Comparison of ENCODE assay signal across 17 cellular contexts in genomic region chr11:76694664-76695063, GRCh38. TPM values are rescaled to one million over a fixed set of nuclear protein-coding genes. Genes with fewer than 3 reads are reported as not detected.
DNase-seq lines count a peak whose midpoint lies in the region; ATAC-seq, FAIRE-seq and TF ChIP-seq lines count a peak whose summit lies in the region.
"Had no signal": no experiment of that assay in that cellular context is flagged by ENCODE, and none has a peak within 500 bp of the region (broad histone marks: within the 10 kb centered on the region; RNA-seq: fewer than 3 reads in every experiment).

No MANE protein-coding gene starts in this region.

- H3K4me2 ChIP-seq in A549, result 0 out of 3 replicates have a peak overlapping the region, but pooled peaks have one; percentile 6
- H3K4me2 ChIP-seq in astrocyte (ENCODE audit: low read length), result no peak overlapping the region
- H3K4me2 ChIP-seq: neural progenitor cell had no signal

- no peak for TF ChIP-seq CTCF in A549 (IDR thresholded peaks at IDR 0.05)
- no peak for TF ChIP-seq CTCF in astrocyte (IDR thresholded peaks at IDR 0.05; ENCODE audit: insufficient read depth, low read depth, low read length)

- TF ChIP-seq RAD21 in A549 (conservative IDR thresholded peaks at IDR 0.05 in 1 of 2, IDR thresholded peaks at IDR 0.05 in 1 of 2), result no peak

- DNase-seq in A549 (ENCODE audit: low read depth in 1 of 2, low spot score in 1 of 2), result peak in 1 of 2 experiments; percentile 31
- DNase-seq in H54 (ENCODE audit: insufficient read length, low spot score), result peak; percentile 81
- DNase-seq in astrocyte (ENCODE audit: low read depth), result peak; percentile 73
- DNase-seq in fibroblast of the conjunctiva (ENCODE audit: low read depth), result peak; percentile 44
- DNase-seq in germinal center (ENCODE audit: low spot score), result no peak
- no peak for DNase-seq in cerebellar cortex (ENCODE audit: low spot score)
- DNase-seq in GM12891 (ENCODE audit: insufficient read length, low spot score), result no peak
- DNase-seq in activated T-cell treated with anti-CD3 and anti-CD28 coated beads, Interleukin-2, amount 50 U/mL, for 72 hours, result no peak
- DNase-seq: activated CD4-positive, CD25-positive, alpha-beta regulatory T cell; activated naive CD4-positive, alpha-beta T cell treated with anti-CD3 and anti-CD28 coated beads, Interleukin-2, amount 50 U/mL, for 16 hours; esophagus squamous epithelium; NCI-H1417; NCI-H446 treated with DMSO at 0.1 percent for 48 hours; small intestine had no signal

- peak overlapping the region; percentile 38 to 61; a peak in 2 of 6 replicates for H3K27ac ChIP-seq in A549
- H3K27ac ChIP-seq in astrocyte (ENCODE audit: low read depth, low read length), result no peak overlapping the region
- H3K27ac ChIP-seq: esophagus squamous epithelium, neural progenitor cell had no signal

- H3K27me3 ChIP-seq in astrocyte (ENCODE audit: insufficient read depth, low read length), result no peaks in the 10 kb centered on the region
- H3K27me3 ChIP-seq: neural progenitor cell had no signal

- POLR2A ChIA-PET in A549 (lab: Yijun Ruan, JAX), result no interaction called here

- no peaks in the 10 kb centered on the region for H4K20me1 ChIP-seq in astrocyte (ENCODE audit: insufficient read depth, low read length)

- no peak overlapping the region for H3K27ac Mint-ChIP-seq in astrocyte (ENCODE audit: unreplicated experiment)
- no peak overlapping the region for H3K27ac Mint-ChIP-seq in activated T-cell treated with anti-CD3 and anti-CD28 coated beads, Interleukin-2, amount 50 U/mL, for 72 hours
- H3K27ac Mint-ChIP-seq: neural progenitor cell had no signal

- ATAC-seq in A549, result peak in 1 of 2 experiments; percentile 33; a peak in 1 of 6 replicates
- no peak for ATAC-seq in activated T-cell treated with anti-CD3 and anti-CD28 coated beads, Interleukin-2, amount 50 U/mL, for 72 hours (replicated peaks in 1 of 2)

- no peak overlapping the region for H3K4me3 ChIP-seq in A549
- no peak overlapping the region for H3K4me3 ChIP-seq in astrocyte (ENCODE audit: insufficient read depth, low read depth, low read length)
- H3K4me3 ChIP-seq: esophagus squamous epithelium, neural progenitor cell had no signal

- CTCF ChIA-PET in A549 (lab: Yijun Ruan, JAX), result interaction anchor here (0.6 to 2.4 kb wide), 8 partner anchors 13 to 1557 kb away, joined by 3 to 10 read pairs (median 4); no protein-coding TSS in a partner anchor

- H3K9ac ChIP-seq in astrocyte (ENCODE audit: low read length), result no peak overlapping the region
- H3K9ac ChIP-seq: neural progenitor cell had no signal

- TF ChIP-seq EP300 in A549 (IDR thresholded peaks at IDR 0.05), result no peak

- no peak for FAIRE-seq in A549 (lab: Jason Lieb, UNC)
- FAIRE-seq in H54 (lab: Jason Lieb, UNC), result no peak
- peak; percentile 50 for FAIRE-seq in astrocyte (lab: Jason Lieb, UNC)
- FAIRE-seq in GM12891 (lab: Jason Lieb, UNC), result no peak
- FAIRE-seq: colon, small intestine had no signal

- H3K4me1 ChIP-seq in A549 (peaks cover 21% of the 10 kb centered on the region), astrocyte (ENCODE audit: insufficient read depth, low read length) (peaks cover 17% of the 10 kb centered on the region)
- H3K4me1 ChIP-seq: esophagus squamous epithelium had no signal

- no peak overlapping the region for H2AFZ ChIP-seq in astrocyte (ENCODE audit: low read depth, low read length)
- H2AFZ ChIP-seq: neural progenitor cell had no signal

- no peak overlapping the region for H3K4me3 Mint-ChIP-seq in astrocyte (ENCODE audit: unreplicated experiment)
- H3K4me3 Mint-ChIP-seq in activated T-cell treated with anti-CD3 and anti-CD28 coated beads, Interleukin-2, amount 50 U/mL, for 72 hours, result no peak overlapping the region
- H3K4me3 Mint-ChIP-seq: neural progenitor cell had no signal

- H3K9me3 ChIP-seq in A549 (no peaks in the 10 kb centered on the region), astrocyte (ENCODE audit: insufficient read depth, low read depth, low read length) (no peaks in the 10 kb centered on the region)
- H3K9me3 ChIP-seq: esophagus squamous epithelium had no signal

- no peak for TF ChIP-seq POLR2A in A549 (IDR thresholded peaks at IDR 0.05; ENCODE audit: low read length)
- TF ChIP-seq POLR2A in H54 (IDR thresholded peaks at IDR 0.05; ENCODE audit: low read depth, low read length), result no peak
- no peak for TF ChIP-seq POLR2A in GM12891 (IDR thresholded peaks at IDR 0.05; ENCODE audit: low read depth, low read length)

- peaks cover 18% of the 10 kb centered on the region for H3K4me1 Mint-ChIP-seq in astrocyte (ENCODE audit: low read depth, unreplicated experiment)
- H3K4me1 Mint-ChIP-seq in activated T-cell treated with anti-CD3 and anti-CD28 coated beads, Interleukin-2, amount 50 U/mL, for 72 hours (ENCODE audit: low read depth), result no peaks in the 10 kb centered on the region

- H3K36me3 ChIP-seq in astrocyte (ENCODE audit: insufficient read depth, low read length), result no peaks in the 10 kb centered on the region
- H3K36me3 ChIP-seq: esophagus squamous epithelium, neural progenitor cell had no signal

- no peaks in the 10 kb centered on the region for H3K36me3 Mint-ChIP-seq in astrocyte (ENCODE audit: low read depth, unreplicated experiment)
- no peaks in the 10 kb centered on the region for H3K36me3 Mint-ChIP-seq in activated T-cell treated with anti-CD3 and anti-CD28 coated beads, Interleukin-2, amount 50 U/mL, for 72 hours (ENCODE audit: insufficient read depth in 2 of 2)
- H3K36me3 Mint-ChIP-seq: neural progenitor cell had no signal

- H3K79me2 ChIP-seq in astrocyte (ENCODE audit: insufficient read depth, low read length), result no peaks in the 10 kb centered on the region

- H3K9me3 Mint-ChIP-seq in astrocyte (ENCODE audit: unreplicated experiment), result no peaks in the 10 kb centered on the region
- H3K9me3 Mint-ChIP-seq in activated T-cell treated with anti-CD3 and anti-CD28 coated beads, Interleukin-2, amount 50 U/mL, for 72 hours, result no peaks in the 10 kb centered on the region
- H3K9me3 Mint-ChIP-seq: neural progenitor cell had no signal

- peaks cover 29% of the 10 kb centered on the region for H3K27me3 Mint-ChIP-seq in astrocyte (ENCODE audit: low read depth, unreplicated experiment)
- H3K27me3 Mint-ChIP-seq in activated T-cell treated with anti-CD3 and anti-CD28 coated beads, Interleukin-2, amount 50 U/mL, for 72 hours (ENCODE audit: low read depth), result peaks cover 9% of the 10 kb centered on the region

- 40% methylated on average over 7 of the region's 7 CpGs for WGBS in A549 (ENCODE audit: missing lambda C conversion rate)

TF ChIP-seq in A549, 52 proteins besides CTCF, POLR2A, EP300 and RAD21:
- TF ChIP-seq CHD4 (IDR thresholded peaks at IDR 0.05; ENCODE audit: borderline replicate concordance), result no peak
- no peak for TF ChIP-seq MAFK (IDR thresholded peaks at IDR 0.05; ENCODE audit: partially characterized antibody)

TF ChIP-seq in GM12891, 5 proteins besides CTCF, POLR2A, EP300 and RAD21:
- TF ChIP-seq POU2F2 (IDR thresholded peaks at IDR 0.05; ENCODE audit: low read depth, low read length) (no peak), PAX5 (IDR thresholded peaks at IDR 0.05; ENCODE audit: insufficient read depth, low read length, severe bottlenecking) (no peak), TAF1 (IDR thresholded peaks at IDR 0.05; ENCODE audit: low read depth, low read length) (no peak)
TF ChIP-seq in GM12891: peak in this region for 0.

RNA-seq across cellular contexts. Expression of gene LRRC32, which starts 24.1 kb away (rescaled TPM):
- polyA plus RNA-seq in A549 (2011; rRNA removed) (0.62 and 1.0 TPM in 2 replicates), A549 (2017; fragmentation: RNase III; extraction: RNeasy Plus Mini Kit Qiagen cat#74134 plus additional on column Dnase treatment) (0.08 to 0.25 TPM (median 0.16 TPM) in 3 replicates)
- 0.09 and 0.17 TPM in 2 replicates for polyA plus RNA-seq in A549 (2012; cell fraction: cytosol; rRNA removed)
- polyA plus RNA-seq in A549 (2012; cell fraction: nucleus; rRNA removed), result 0.67 and 0.98 TPM in 2 replicates
- 0.29 and 0.37 TPM in 2 replicates for polyA minus RNA-seq in A549 (2011; rRNA and poly(A)+ RNA removed)
- 24.4 and 43.7 TPM in 2 replicates for total RNA-seq in astrocyte
- polyA plus RNA-seq in GM12891 (2012; ENCODE audit: low read depth, missing spikeins), result 2.0 TPM
- total RNA-seq in activated T-cell treated with anti-CD3 and anti-CD28 coated beads, Interleukin-2, amount 50 U/mL, for 72 hours, result 10 to 100 TPM; 12.5 to 16.4 TPM
- total RNA-seq: A673 had no signal

Comparison
In these comparisons a context has a peak if more than half of its experiments do, and no peak if none do; other contexts are left out.
1. DNase-seq: peak in H54 (single experiment), astrocyte (single experiment) and fibroblast of the conjunctiva (single experiment); none in germinal center (single experiment), cerebellar cortex (single experiment), GM12891 (single experiment) and activated T-cell treated with anti-CD3 and anti-CD28 coated beads, Interleukin-2, amount 50 U/mL, for 72 hours (0 of 2).